In the genomic region with DNA sequence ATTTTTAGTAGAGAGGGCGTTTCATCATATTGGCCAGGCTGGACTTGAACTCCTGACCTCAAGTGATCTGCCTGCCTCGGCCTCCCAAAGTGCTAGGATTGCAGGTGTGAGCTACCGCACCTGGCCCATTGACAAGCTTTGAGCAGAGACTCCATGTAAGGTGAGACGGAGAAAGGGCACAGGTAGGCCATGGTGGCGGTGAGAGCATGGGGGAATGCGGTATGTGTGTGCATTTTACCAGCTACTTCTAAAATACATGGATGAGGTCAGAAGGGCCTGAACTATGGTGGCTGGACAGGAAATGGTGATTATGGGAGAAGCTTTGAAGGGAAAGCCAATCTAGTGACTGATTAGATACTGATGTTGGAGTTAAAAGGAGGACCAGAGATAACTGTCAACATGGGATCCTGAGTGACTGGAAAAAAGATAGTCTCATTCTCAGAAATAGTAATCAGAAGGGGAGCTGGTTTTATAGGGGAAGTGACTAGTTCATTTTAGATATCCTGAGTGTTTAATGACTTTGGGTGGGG, we compare ENCODE assay signal across 18 cellular contexts. TPM values are rescaled to one million over a fixed set of nuclear protein-coding genes. Genes with fewer than 3 reads are reported as not detected.
A peak's percentile ranks its signal among the peaks of the same experiment; 100 is the strongest.
DNase-seq lines count a peak whose midpoint lies in the region; FAIRE-seq and TF ChIP-seq lines count a peak whose summit lies in the region.
"Had no signal": no experiment of that assay in that cellular context is flagged by ENCODE, and none has a peak within 500 bp of the region (broad histone marks: within the 10 kb centered on the region; RNA-seq: fewer than 3 reads in every experiment).

No MANE protein-coding gene starts in this region.

- H3K9me3 Mint-ChIP-seq in Calu3 (ENCODE audit: low read depth, unreplicated experiment) (no peaks in the 10 kb centered on the region), astrocyte (ENCODE audit: unreplicated experiment) (peaks cover 3% of the 10 kb centered on the region), mesothelial cell of epicardium (no peaks in the 10 kb centered on the region)
- H3K9me3 Mint-ChIP-seq: GM23338 had no signal

- H3K27ac Mint-ChIP-seq in Calu3 (ENCODE audit: unreplicated experiment) (peak overlapping the region; percentile 84), astrocyte (ENCODE audit: unreplicated experiment) (peak overlapping the region; percentile 69), mesothelial cell of epicardium (peak overlapping the region; percentile 47)
- H3K27ac Mint-ChIP-seq: CD4-positive, CD25-positive, alpha-beta regulatory T cell; GM23338 had no signal

- H3K4me3 Mint-ChIP-seq in Calu3 (ENCODE audit: low read depth, unreplicated experiment) (no peak overlapping the region), astrocyte (ENCODE audit: unreplicated experiment) (no peak overlapping the region), mesothelial cell of epicardium (no peak overlapping the region)
- H3K4me3 Mint-ChIP-seq: GM23338 had no signal

- peak overlapping the region; percentile 26 for H3K9ac ChIP-seq in Loucy (ENCODE audit: low read depth, low read length, poor library complexity, severe bottlenecking)
- no peak overlapping the region for H3K9ac ChIP-seq in astrocyte (ENCODE audit: low read length)
- H3K9ac ChIP-seq: BLaER1 treated with 17β-estradiol and CSF1 and Interleukin-3, amounts not matched to agents 10 nM and 100 nM had no signal

- H3K27me3 Mint-ChIP-seq in Calu3 (ENCODE audit: unreplicated experiment) (no peaks in the 10 kb centered on the region), astrocyte (ENCODE audit: low read depth, unreplicated experiment) (no peaks in the 10 kb centered on the region), mesothelial cell of epicardium (ENCODE audit: low read depth) (no peaks in the 10 kb centered on the region)
- H3K27me3 Mint-ChIP-seq: CD4-positive, CD25-positive, alpha-beta regulatory T cell had no signal

- no peaks in the 10 kb centered on the region for H3K36me3 ChIP-seq in Loucy (ENCODE audit: insufficient read depth, low read length)
- no peaks in the 10 kb centered on the region for H3K36me3 ChIP-seq in astrocyte (ENCODE audit: insufficient read depth, low read length)
- H3K36me3 ChIP-seq: BLaER1 treated with 17β-estradiol and CSF1 and Interleukin-3, amounts not matched to agents 10 nM and 100 nM; HAP-1 had no signal

- FAIRE-seq in astrocyte (lab: Jason Lieb, UNC): no peak
- FAIRE-seq: GM12878 had no signal

- H3K27ac ChIP-seq in astrocyte (ENCODE audit: low read depth, low read length): no peak overlapping the region
- H3K27ac ChIP-seq: BLaER1 treated with 17β-estradiol and CSF1 and Interleukin-3, amounts not matched to agents 10 nM and 100 nM; HL-60 had no signal

- no peaks in the 10 kb centered on the region for H3K27me3 ChIP-seq in Loucy (ENCODE audit: insufficient read depth, low read length, poor library complexity, severe bottlenecking)
- H3K27me3 ChIP-seq in astrocyte (ENCODE audit: insufficient read depth, low read length): no peaks in the 10 kb centered on the region
- H3K27me3 ChIP-seq: BLaER1 treated with 17β-estradiol and CSF1 and Interleukin-3, amounts not matched to agents 10 nM and 100 nM had no signal

- H3K4me1 Mint-ChIP-seq in Calu3 (ENCODE audit: low read depth, unreplicated experiment): peaks cover 18% of the 10 kb centered on the region
- H3K4me1 Mint-ChIP-seq in astrocyte (ENCODE audit: low read depth, unreplicated experiment): peaks cover 30% of the 10 kb centered on the region
- H3K4me1 Mint-ChIP-seq in mesothelial cell of epicardium: peaks cover 29% of the 10 kb centered on the region

- H3K79me2 ChIP-seq in Loucy (ENCODE audit: insufficient read depth, low read length) (peaks cover 6% of the 10 kb centered on the region; the same call in 1 of the 2 replicates), astrocyte (ENCODE audit: insufficient read depth, low read length) (no peaks in the 10 kb centered on the region)

- peaks cover 62% of the 10 kb centered on the region for H3K4me1 ChIP-seq in Loucy (ENCODE audit: insufficient read depth, low read length, poor library complexity, severe bottlenecking)
- H3K4me1 ChIP-seq in astrocyte (ENCODE audit: insufficient read depth, low read length): peaks cover 27% of the 10 kb centered on the region

- H4K20me1 ChIP-seq in Loucy (ENCODE audit: insufficient read depth, low read length, poor library complexity, severe bottlenecking): no peaks in the 10 kb centered on the region
- H4K20me1 ChIP-seq in astrocyte (ENCODE audit: insufficient read depth, low read length): no peaks in the 10 kb centered on the region
- H4K20me1 ChIP-seq: BLaER1 treated with 17β-estradiol and CSF1 and Interleukin-3, amounts not matched to agents 10 nM and 100 nM had no signal

- H3K36me3 Mint-ChIP-seq in Calu3 (ENCODE audit: insufficient read depth, unreplicated experiment) (peaks cover 33% of the 10 kb centered on the region), astrocyte (ENCODE audit: low read depth, unreplicated experiment) (peaks cover 2% of the 10 kb centered on the region), mesothelial cell of epicardium (no peaks in the 10 kb centered on the region)
- H3K36me3 Mint-ChIP-seq: CD4-positive, CD25-positive, alpha-beta regulatory T cell had no signal

- H3K9me2 ChIP-seq in Loucy (replicated peaks; ENCODE audit: low read depth, low read length): no peaks in the 10 kb centered on the region

- H3K4me3 ChIP-seq in Loucy (ENCODE audit: low read length, poor library complexity, severe bottlenecking) (peak overlapping the region; percentile 70), astrocyte (ENCODE audit: insufficient read depth, low read depth, low read length) (no peak overlapping the region)
- H3K4me3 ChIP-seq: BLaER1 treated with 17β-estradiol and CSF1 and Interleukin-3, amounts not matched to agents 10 nM and 100 nM; GM12878; GM23338; HAP-1 had no signal

- no peak for DNase-seq in Calu3
- DNase-seq in astrocyte (ENCODE audit: low read depth): no peak
- no peak for DNase-seq in mesothelial cell of epicardium (ENCODE audit: low spot score in 2 of 2, unreplicated experiment in 2 of 2)
- no peak for DNase-seq in GM13977 (ENCODE audit: low spot score)
- DNase-seq in kidney tubule cell (ENCODE audit: low spot score): no peak
- DNase-seq in NCI-H446 (lab: John Stamatoyannopoulos, UW): no peak
- DNase-seq: 8988T; ACHN; CD4-positive, CD25-positive, alpha-beta regulatory T cell; DMS 273 treated with DMSO at 0.1 percent for 48 hours; KBM-7 had no signal

- intact Hi-C loops in Calu3 (cut with micrococcal nuclease; ENCODE audit: unreplicated experiment): no loop called here

- in situ Hi-C loops in GM13977 (cut with MboI; ENCODE audit: low pct_unique_long_range_greater_than_20kb, low sequenced_read_pairs, unreplicated experiment): no loop called here

- CTCF ChIA-PET in Calu3 (lab: Charles Lee): interaction anchor here (0.7 kb wide), 1 partner anchor 265 kb away, joined by 3 read pairs; no protein-coding TSS in a partner anchor

- H3F3A ChIP-seq in Loucy (ENCODE audit: low read depth): no peaks in the 10 kb centered on the region

- H3K9me3 ChIP-seq in Loucy (ENCODE audit: insufficient read depth, low read depth, low read length) (no peaks in the 10 kb centered on the region), astrocyte (ENCODE audit: insufficient read depth, low read depth, low read length) (no peaks in the 10 kb centered on the region)
- H3K9me3 ChIP-seq: BLaER1 treated with 17β-estradiol and CSF1 and Interleukin-3, amounts not matched to agents 10 nM and 100 nM; HAP-1 had no signal

- BruUV-seq in Calu3 (replicated peaks; lab: Mats Ljungman, UMichigan): no TSS peak

- H2AFZ ChIP-seq in Loucy (ENCODE audit: low read length): no peak overlapping the region
- H2AFZ ChIP-seq in astrocyte (ENCODE audit: low read depth, low read length): no peak overlapping the region
- H2AFZ ChIP-seq: GM23338 had no signal

- TF ChIP-seq CTCF in Calu3 (IDR thresholded peaks at IDR 0.05; ENCODE audit: unreplicated experiment) (no peak), Loucy (conservative IDR thresholded peaks at IDR 0.05; ENCODE audit: low read length) (no peak), astrocyte (IDR thresholded peaks at IDR 0.05; ENCODE audit: insufficient read depth, low read depth, low read length) (no peak), mesothelial cell of epicardium (IDR thresholded peaks at IDR 0.05; ENCODE audit: unreplicated experiment) (no peak), GM13977 (IDR thresholded peaks at IDR 0.05; ENCODE audit: extremely low read depth, insufficient read depth, missing control alignments) (no peak)

- peak overlapping the region; percentile 65 for H3K4me2 ChIP-seq in Loucy (ENCODE audit: low read depth, low read length, poor library complexity, severe bottlenecking)
- H3K4me2 ChIP-seq in astrocyte (ENCODE audit: low read length): no peak overlapping the region
- H3K4me2 ChIP-seq: BLaER1 treated with 17β-estradiol and CSF1 and Interleukin-3, amounts not matched to agents 10 nM and 100 nM; GM23338 had no signal

RNA-seq across cellular contexts. Expression of a gene that starts 21.9 kb away (rescaled TPM):
- 43.2 and 44.5 TPM in 2 replicates for total RNA-seq in Calu3 (2022)
- 2.2 and 2.5 TPM in 2 replicates for total RNA-seq in astrocyte
- 1.7 to 2.2 TPM (median 1.9 TPM) in 3 replicates for total RNA-seq in mesothelial cell of epicardium
- total RNA-seq: CD4-positive, CD25-positive, alpha-beta regulatory T cell; G401 had no signal

Comparison
In these comparisons a context has a peak if more than half of its experiments do, and no peak if none do; other contexts are left out.
1. RNA of a gene that starts 21.9 kb away (total RNA-seq): 43.2 to 44.5 TPM in Calu3; 2.2 to 2.5 TPM in astrocyte and 1.7 to 2.2 TPM in mesothelial cell of epicardium; every median in the first group is over 10 times any median in the second.
2. Peak in every context shown above with its lines, with median percentiles within 50 percentile points of each other: H3K27ac Mint-ChIP-seq.